ENCODE assay signal across 23 cellular contexts in genomic region chr5:174943785-174944184, GRCh38.
"Had no signal": no experiment of that assay in that cellular context is flagged by ENCODE, and none has a peak within 500 bp of the region (broad histone marks: within the 10 kb centered on the region; RNA-seq: fewer than 3 reads in every experiment).

No MANE protein-coding gene starts in this region.

- H3K27ac ChIP-seq: gastrocnemius medialis, left ventricle myocardium inferior, stomach, tibial nerve had no signal

- H3K9me3 ChIP-seq: gastrocnemius medialis, left ventricle myocardium inferior, mucosa of descending colon, stomach, tibial nerve had no signal

- H3K4me3 ChIP-seq: gastrocnemius medialis, left ventricle myocardium inferior, lung, mucosa of descending colon, stomach, tibial nerve had no signal

- DNase-seq: activated CD4-positive, alpha-beta T cell treated with anti-CD3 and anti-CD28 coated beads for 1 hour; activated CD4-positive, alpha-beta T cell treated with anti-CD3 and anti-CD28 coated beads, Interleukin-2, amount 10 ng/mL, durations not matched to agents 7 days and 5 days; activated CD8-positive, alpha-beta T cell treated with anti-CD3 and anti-CD28 coated beads for 36 hours; activated gamma-delta T cell treated with Interleukin-2 at 50 U/mL for 16 hours; activated naive CD4-positive, alpha-beta T cell treated with anti-CD3 and anti-CD28 coated beads, Interleukin-2, amount 50 U/mL, for 16 hours; activated T-cell treated with anti-CD3 and anti-CD28 coated beads, Interleukin-2, amount 50 U/mL, for 4 hours; amniotic stem cell; caudate nucleus; cortex of kidney; effector memory CD8-positive, alpha-beta T cell; erythroblast; gastrocnemius medialis; glutamatergic neuron; left ventricle myocardium inferior; mucosa of descending colon; posterior cingulate gyrus; right cardiac atrium; stimulated activated CD4-positive, alpha-beta T cell treated with anti-CD3 and anti-CD28 coated beads, Interleukin-15, amount 100 ng/mL, for 24 hours; stimulated activated CD4-positive, alpha-beta T cell treated with anti-CD3 and anti-CD28 coated beads, Interleukin-2, amount 100 ng/mL, for 24 hours; stimulated activated naive B cell treated with anti-CD40 and anti-IgM and Interleukin-4, amounts not matched to agents 10 μg/mL and 1 μg/mL and 100 μg/mL, for 72 hours; stomach had no signal

- H3K36me3 ChIP-seq: gastrocnemius medialis, left ventricle myocardium inferior, stomach, tibial nerve had no signal

- H3K4me1 ChIP-seq: gastrocnemius medialis, left ventricle myocardium inferior, stomach, tibial nerve had no signal
